In the genomic region with DNA sequence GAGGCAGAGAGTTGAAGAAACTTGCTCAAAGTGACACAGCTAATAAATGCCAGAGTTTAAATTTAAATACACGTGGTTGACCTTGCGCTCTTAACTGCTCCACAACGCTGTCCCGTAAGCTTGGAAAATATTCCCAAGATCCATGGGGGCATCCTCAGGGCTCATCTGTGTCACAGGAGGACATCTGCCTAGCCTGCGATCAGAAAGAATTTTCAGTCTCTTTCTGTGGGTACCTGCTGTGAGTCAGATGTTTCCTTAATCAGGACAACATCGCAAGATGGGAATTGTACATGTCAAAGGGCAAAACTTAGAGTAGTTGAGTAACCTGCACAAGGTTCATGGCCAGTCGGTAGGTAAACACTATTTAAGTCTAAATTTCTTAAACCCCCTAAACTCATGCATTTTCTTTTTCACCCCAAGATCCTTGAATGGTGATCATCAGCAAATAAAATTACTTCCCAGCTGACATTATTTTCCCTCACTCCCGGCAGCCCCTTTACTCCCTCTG, we compare ENCODE assay signal across 12 cellular contexts. TPM values are rescaled to one million over a fixed set of nuclear protein-coding genes. Genes with fewer than 3 reads are reported as not detected.
A peak's percentile ranks its signal among the peaks of the same experiment; 100 is the strongest.
DNase-seq lines count a peak whose midpoint lies in the region; ATAC-seq and TF ChIP-seq lines count a peak whose summit lies in the region.
"Had no signal": no experiment of that assay in that cellular context is flagged by ENCODE, and none has a peak within 500 bp of the region (broad histone marks: within the 10 kb centered on the region; RNA-seq: fewer than 3 reads in every experiment).

No MANE protein-coding gene starts in this region.

- H3K27me3 ChIP-seq in CD8-positive, alpha-beta T cell (ENCODE audit: insufficient read depth, low read length), result no peaks in the 10 kb centered on the region
- H3K27me3 ChIP-seq in HUES64 (ENCODE audit: insufficient read depth, low read length) (peaks cover 47% of the 10 kb centered on the region), neural progenitor cell (peaks cover 61% of the 10 kb centered on the region), HAP-1 (ENCODE audit: low read depth) (peaks cover 5% of the 10 kb centered on the region)

- H3K4me3 ChIP-seq in CD8-positive, alpha-beta T cell (ENCODE audit: low read depth, low read length), result peak overlapping the region; percentile 75
- peak overlapping the region; percentile 62; the same call in 1 of the 2 replicates for H3K4me3 ChIP-seq in HUES64 (ENCODE audit: low read length)
- H3K4me3 ChIP-seq in coronary artery, result peak overlapping the region; percentile 91
- H3K4me3 ChIP-seq in neural progenitor cell, result peak overlapping the region; percentile 65
- H3K4me3 ChIP-seq in HAP-1, result no peak overlapping the region

- H3K9me3 Mint-ChIP-seq in CD8-positive, alpha-beta T cell, result peaks cover 3% of the 10 kb centered on the region
- H3K9me3 Mint-ChIP-seq in neural progenitor cell, result peaks cover 15% of the 10 kb centered on the region

- no peak overlapping the region for H2AFZ ChIP-seq in neural progenitor cell (replicated peaks)

- H3K4me1 Mint-ChIP-seq in CD8-positive, alpha-beta T cell (ENCODE audit: low read depth), result peaks cover 17% of the 10 kb centered on the region
- H3K4me1 Mint-ChIP-seq in neural progenitor cell, result peaks cover 11% of the 10 kb centered on the region

- H3K4me2 ChIP-seq in neural progenitor cell, result no peak overlapping the region

- ATAC-seq in CD8-positive, alpha-beta T cell, result no peak
- no peak for ATAC-seq in GM19035 (IDR thresholded peaks at IDR 0.05; ENCODE audit: unreplicated experiment)

- H4K20me1 ChIP-seq in neural progenitor cell (ENCODE audit: low read depth), result no peaks in the 10 kb centered on the region

- H3K9ac ChIP-seq in HUES64 (ENCODE audit: low read depth, low read length) (no peak overlapping the region), neural progenitor cell (no peak overlapping the region)
- H3K9ac ChIP-seq: GM23248 had no signal

- H3K36me3 Mint-ChIP-seq in CD8-positive, alpha-beta T cell, result peaks cover 40% of the 10 kb centered on the region
- peaks cover 9% of the 10 kb centered on the region for H3K36me3 Mint-ChIP-seq in neural progenitor cell

- DNase-seq in CD8-positive, alpha-beta T cell, result no peak
- DNase-seq in coronary artery (ENCODE audit: low spot score) (no peak), neural progenitor cell (ENCODE audit: low spot score) (no peak), iPS-NIHi7 (ENCODE audit: extremely low spot score) (no peak), HAP-1 (ENCODE audit: low spot score in 2 of 2) (no peak)
- DNase-seq: DMS153, NCI-H1105 had no signal

- H3K27ac ChIP-seq in CD8-positive, alpha-beta T cell (ENCODE audit: low read depth, low read length), result no peak overlapping the region
- H3K27ac ChIP-seq in HUES64 (ENCODE audit: low read depth, low read length) (no peak overlapping the region), coronary artery (no peak overlapping the region), neural progenitor cell (no peak overlapping the region)
- H3K27ac ChIP-seq: cardiac muscle cell, GM23248 had no signal

- H3F3A ChIP-seq in neural progenitor cell (ENCODE audit: low read depth), result no peaks in the 10 kb centered on the region

- no peaks in the 10 kb centered on the region for H3K79me2 ChIP-seq in neural progenitor cell (ENCODE audit: low read depth)

- no peaks in the 10 kb centered on the region for H3K9me3 ChIP-seq in CD8-positive, alpha-beta T cell (ENCODE audit: low read length)
- H3K9me3 ChIP-seq in HUES64 (ENCODE audit: insufficient read depth, low read depth, low read length) (peaks cover 9% of the 10 kb centered on the region), neural progenitor cell (ENCODE audit: low read depth) (no peaks in the 10 kb centered on the region), HAP-1 (no peaks in the 10 kb centered on the region)

- CTCF ChIA-PET in CD8-positive, alpha-beta T cell (lab: Charles Lee), result interaction anchor here (0.9 to 5.4 kb wide), 9 partner anchors 14 to 57 kb away, joined by 3 to 69 read pairs (median 7); partner anchors contain the start of gene RSAD2

- no peak for TF ChIP-seq CTCF in CD8-positive, alpha-beta T cell (IDR thresholded peaks at IDR 0.05)
- no peak for TF ChIP-seq CTCF in coronary artery (IDR thresholded peaks at IDR 0.05)
- TF ChIP-seq CTCF in neural progenitor cell (IDR thresholded peaks at IDR 0.05), result no peak

- peak overlapping the region; percentile 74 for H3K27ac Mint-ChIP-seq in CD8-positive, alpha-beta T cell
- no peak overlapping the region for H3K27ac Mint-ChIP-seq in neural progenitor cell

- no peaks in the 10 kb centered on the region for H3K36me3 ChIP-seq in CD8-positive, alpha-beta T cell (ENCODE audit: insufficient read depth, low read length)
- no peaks in the 10 kb centered on the region for H3K36me3 ChIP-seq in HUES64 (ENCODE audit: insufficient read depth, low read length)
- H3K36me3 ChIP-seq in neural progenitor cell, result no peaks in the 10 kb centered on the region
- no peaks in the 10 kb centered on the region for H3K36me3 ChIP-seq in HAP-1 (replicated peaks)
- H3K36me3 ChIP-seq: cardiac muscle cell had no signal

- H3K4me1 ChIP-seq in CD8-positive, alpha-beta T cell (ENCODE audit: insufficient read depth, low read length), result peaks cover 19% of the 10 kb centered on the region
- H3K4me1 ChIP-seq in HUES64 (ENCODE audit: insufficient read depth, low read length), result peaks cover 2% of the 10 kb centered on the region; the same call in 1 of the 2 replicates
- H3K4me1 ChIP-seq in neural progenitor cell, result peaks cover 3% of the 10 kb centered on the region
- H3K4me1 ChIP-seq in HAP-1, result peaks cover 3% of the 10 kb centered on the region

- peak overlapping the region; percentile 82 for H3K4me3 Mint-ChIP-seq in CD8-positive, alpha-beta T cell
- H3K4me3 Mint-ChIP-seq in neural progenitor cell, result peak overlapping the region; percentile 81

- POLR2A ChIA-PET in CD8-positive, alpha-beta T cell (lab: Charles Lee), result interaction anchor here (1.1 to 2.3 kb wide), 4 partner anchors 37 to 194 kb away, joined by 3 to 11 read pairs (median 4); no protein-coding TSS in a partner anchor

- in situ Hi-C loops in HAP-1 (cut with MboI; ENCODE audit: low sequenced_read_pairs), result no loop called here

- no peaks in the 10 kb centered on the region for H3K27me3 Mint-ChIP-seq in CD8-positive, alpha-beta T cell (ENCODE audit: low read depth)
- peaks cover 9% of the 10 kb centered on the region for H3K27me3 Mint-ChIP-seq in neural progenitor cell (ENCODE audit: insufficient read depth, low read depth)

- WGBS in HUES64, result 79% methylated on average over 8 of the region's 8 CpGs

- intact Hi-C loops in CD8-positive, alpha-beta T cell (cut with DNase I, micrococcal nuclease), result loop anchor here (2.0 to 10.0 kb wide), 3 partner anchors 48 to 1970 kb away; partner anchors contain the start of genes ID2 (in 1 of the 2) and KIDINS220 (in 1 of the 2)

RNA-seq across cellular contexts. Expression of gene CMPK2, which starts 1.4 kb away (rescaled TPM):
- 1 to 10 TPM; 3.0 to 4.0 TPM for total RNA-seq in CD8-positive, alpha-beta T cell
- 0.35 TPM for polyA plus RNA-seq in HUES64 (2013, experiment 1 of 2)
- polyA plus RNA-seq in HUES64 (2013, experiment 2 of 2), result 1.6 TPM
- 0.31 TPM in 1 of 2 replicates, not detected in the other for total RNA-seq in neural progenitor cell (ENCODE audit: low replicate concordance)
- total RNA-seq: GM23248 had no signal

RNA-seq across cellular contexts. Expression of gene RSAD2, which starts 13.3 kb away (rescaled TPM):
- total RNA-seq in CD8-positive, alpha-beta T cell, result 1 to 10 TPM; 1.8 to 2.1 TPM
- not detected for polyA plus RNA-seq in HUES64 (2013, experiment 1 of 2)
- polyA plus RNA-seq in HUES64 (2013, experiment 2 of 2), result not detected
- not detected in 2 replicates for total RNA-seq in neural progenitor cell (ENCODE audit: low replicate concordance)
- total RNA-seq: GM23248, myocyte had no signal
- polyA plus RNA-seq: GM23248 had no signal

RNA-seq across cellular contexts. Expression of gene RNF144A, which starts 52.9 kb away (rescaled TPM):
- total RNA-seq in CD8-positive, alpha-beta T cell, result 10 to 100 TPM; 25.8 to 28.8 TPM
- polyA plus RNA-seq in HUES64 (2013, experiment 1 of 2), result 11.9 TPM
- 15.7 TPM for polyA plus RNA-seq in HUES64 (2013, experiment 2 of 2)
- total RNA-seq in neural progenitor cell (ENCODE audit: low replicate concordance), result 29.0 and 32.0 TPM in 2 replicates
